In the genomic region with DNA sequence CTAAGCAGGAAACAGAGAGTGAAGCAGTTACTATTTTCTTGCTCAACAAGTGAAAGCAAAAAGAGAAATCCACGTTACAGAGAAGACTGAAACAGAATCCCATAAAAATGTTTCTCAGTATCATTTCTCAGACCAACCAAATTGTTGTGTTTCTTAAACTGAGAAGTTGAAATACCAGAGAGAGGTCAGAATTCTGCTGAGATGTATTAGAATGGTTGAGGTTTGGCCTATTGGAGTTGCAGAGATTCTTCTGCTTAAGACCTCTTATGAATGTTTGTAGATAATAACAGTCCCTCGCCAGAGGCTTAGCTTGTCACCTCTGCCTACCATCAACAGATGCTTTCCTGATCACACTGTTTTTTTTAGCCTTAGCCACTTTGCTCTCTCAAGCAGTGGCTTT, we compare ENCODE assay signal across 21 cellular contexts.
DNase-seq lines count a peak whose midpoint lies in the region; ATAC-seq lines count a peak whose summit lies in the region.
"Had no signal": no experiment of that assay in that cellular context is flagged by ENCODE, and none has a peak within 500 bp of the region (broad histone marks: within the 10 kb centered on the region; RNA-seq: fewer than 3 reads in every experiment).

No MANE protein-coding gene starts in this region.

- H2BK5ac ChIP-seq in mesenchymal stem cell (ENCODE audit: low read depth, low read length, poor library complexity, severe bottlenecking), result no peak overlapping the region

- H3K9ac ChIP-seq in BLaER1 treated with 17β-estradiol and CSF1 and Interleukin-3, amounts not matched to agents 10 nM and 100 nM, result no peak overlapping the region
- H3K9ac ChIP-seq in adipocyte (ENCODE audit: low read length) (no peak overlapping the region), mesenchymal stem cell (ENCODE audit: low read length) (no peak overlapping the region)

- H3K4me3 ChIP-seq in BLaER1 treated with 17β-estradiol and CSF1 and Interleukin-3, amounts not matched to agents 10 nM and 100 nM, result no peak overlapping the region
- H3K4me3 ChIP-seq in adipocyte (ENCODE audit: low read length) (no peak overlapping the region), mesenchymal stem cell (ENCODE audit: insufficient read depth in 1 of 2, low read depth in 1 of 2, low read length in 2 of 2) (no peak overlapping the region)

- H3K27me3 ChIP-seq in BLaER1 treated with 17β-estradiol and CSF1 and Interleukin-3, amounts not matched to agents 10 nM and 100 nM, result no peaks in the 10 kb centered on the region
- H3K27me3 ChIP-seq in adipocyte (replicated peaks; ENCODE audit: control insufficient read depth, insufficient read depth, low read length) (no peaks in the 10 kb centered on the region), mesenchymal stem cell (ENCODE audit: control insufficient read depth in 1 of 2, insufficient read depth in 1 of 2, low read length in 2 of 2) (no peaks in the 10 kb centered on the region)

- no peak overlapping the region for H2BK120ac ChIP-seq in mesenchymal stem cell (ENCODE audit: low read depth, low read length)

- WGBS in mesenchymal stem cell, result 43% methylated on average over 1 of the region's 2 CpGs

- ATAC-seq in GM19455 (IDR thresholded peaks at IDR 0.05; ENCODE audit: unreplicated experiment) (no peak), GM21515 (IDR thresholded peaks at IDR 0.05; ENCODE audit: unreplicated experiment) (no peak), HG02885 (IDR thresholded peaks at IDR 0.05; ENCODE audit: poor library complexity, unreplicated experiment) (no peak)

- no peaks in the 10 kb centered on the region for H3K79me1 ChIP-seq in mesenchymal stem cell (replicated peaks; ENCODE audit: low read length, poor library complexity, severe bottlenecking)

- no peak overlapping the region for H2AK5ac ChIP-seq in mesenchymal stem cell (ENCODE audit: low read length, severe bottlenecking)

- no peak overlapping the region for H4K8ac ChIP-seq in mesenchymal stem cell (ENCODE audit: low read length)

- H3K18ac ChIP-seq in mesenchymal stem cell (ENCODE audit: low read depth in 1 of 2, low read length in 2 of 2), result no peak overlapping the region

- H3K4me1 ChIP-seq in BLaER1 treated with 17β-estradiol and CSF1 and Interleukin-3, amounts not matched to agents 10 nM and 100 nM, result peaks cover 0 to 18% (median 10%) of the 10 kb centered on the region in 10 experiments; a peak in 13 of 20 replicates
- H3K4me1 ChIP-seq in adipocyte (ENCODE audit: control insufficient read depth, insufficient read depth, low read length) (no peaks in the 10 kb centered on the region), mesenchymal stem cell (ENCODE audit: control insufficient read depth, insufficient read depth, low read depth, low read length) (peaks cover 7% of the 10 kb centered on the region)

- H2BK12ac ChIP-seq in mesenchymal stem cell (ENCODE audit: low read length in 2 of 2), result no peak overlapping the region

- no peaks in the 10 kb centered on the region for H4K20me1 ChIP-seq in BLaER1 treated with 17β-estradiol and CSF1 and Interleukin-3, amounts not matched to agents 10 nM and 100 nM

- peaks cover 7 to 25% (median 13%) of the 10 kb centered on the region in 11 experiments; a peak in 17 of 22 replicates for H3K9me3 ChIP-seq in BLaER1 treated with 17β-estradiol and CSF1 and Interleukin-3, amounts not matched to agents 10 nM and 100 nM (replicated peaks in 1 of 11)
- no peaks in the 10 kb centered on the region for H3K9me3 ChIP-seq in adipocyte (ENCODE audit: control insufficient read depth, low read length)
- no peaks in the 10 kb centered on the region for H3K9me3 ChIP-seq in mesenchymal stem cell (ENCODE audit: control insufficient read depth, low read length)

- H4K91ac ChIP-seq in mesenchymal stem cell (ENCODE audit: low read length), result no peak overlapping the region

- peak; percentile 53 for DNase-seq in adipocyte (ENCODE audit: low read depth)
- DNase-seq in mesenchymal stem cell, result peak; percentile 9
- DNase-seq in retina, result peak; percentile 9
- DNase-seq: C1 segment of cervical spinal cord; CD4-positive, alpha-beta memory T cell; COR-L47; DMS53; HCEC 1CT; KG1; MM.1S; NCI-H2029; NCI-H446; NCI-H524 treated with DMSO at 0.1 percent for 48 hours; NCI-H774; NK-92 treated with Interleukin-12 subunit alpha and Interleukin-12 subunit beta, amount 100 ng/mL, for 24 hours; Right ventricle myocardium superior; RPMI8226 had no signal

- no peak overlapping the region for H3K14ac ChIP-seq in mesenchymal stem cell (ENCODE audit: low read length in 2 of 2)

- no peak overlapping the region for H2AFZ ChIP-seq in mesenchymal stem cell (ENCODE audit: low read depth, low read length)

- no peak overlapping the region for H3K27ac ChIP-seq in BLaER1 treated with 17β-estradiol and CSF1 and Interleukin-3, amounts not matched to agents 10 nM and 100 nM
- H3K27ac ChIP-seq in mesenchymal stem cell (ENCODE audit: low read length, poor library complexity, severe bottlenecking), result peak overlapping the region; percentile 83

- H3K23ac ChIP-seq in mesenchymal stem cell (ENCODE audit: low read length in 2 of 2), result no peak overlapping the region

- H2BK15ac ChIP-seq in mesenchymal stem cell (ENCODE audit: low read depth, poor library complexity, severe bottlenecking), result no peak overlapping the region

- H3K36me3 ChIP-seq in BLaER1 treated with 17β-estradiol and CSF1 and Interleukin-3, amounts not matched to agents 10 nM and 100 nM, result no peaks in the 10 kb centered on the region
- H3K36me3 ChIP-seq in adipocyte (ENCODE audit: control insufficient read depth, insufficient read depth, low read length, severe bottlenecking) (no peaks in the 10 kb centered on the region), mesenchymal stem cell (ENCODE audit: control insufficient read depth in 1 of 2, insufficient read depth in 2 of 2, low read depth in 1 of 2, low read length in 2 of 2) (peaks cover 0 to 2% of the 10 kb centered on the region in 2 experiments)

- peak overlapping the region in 8 of 11 experiments; percentile 6 to 65 (median 44); a peak in 14 of 22 replicates for H3K4me2 ChIP-seq in BLaER1 treated with 17β-estradiol and CSF1 and Interleukin-3, amounts not matched to agents 10 nM and 100 nM
- H3K4me2 ChIP-seq in mesenchymal stem cell (ENCODE audit: low read length, poor library complexity, severe bottlenecking), result no peak overlapping the region

- H3K4ac ChIP-seq in mesenchymal stem cell (ENCODE audit: low read depth in 1 of 2, low read length in 2 of 2), result no peak overlapping the region
